14 cellular contexts compared by ENCODE assay signal in genomic region chr14:104359969-104360442, GRCh38.
"Had no signal": no experiment of that assay in that cellular context is flagged by ENCODE, and none has a peak within 500 bp of the region (broad histone marks: within the 10 kb centered on the region; RNA-seq: fewer than 3 reads in every experiment).

No MANE protein-coding gene starts in this region.

- H3K4me3 Mint-ChIP-seq: activated naive CD8-positive, alpha-beta T cell; neural crest cell had no signal

- H3K9me3 Mint-ChIP-seq: neural crest cell had no signal

- ATAC-seq: heart left ventricle, left lung, pancreas had no signal

- H3K36me3 Mint-ChIP-seq: activated naive CD8-positive, alpha-beta T cell had no signal

- H3K4me1 ChIP-seq: breast epithelium, left lung, pancreas, SJSA1, thyroid gland had no signal

- H3K27me3 ChIP-seq: pancreas, SJSA1, thyroid gland had no signal

- H3K36me3 ChIP-seq: breast epithelium, heart left ventricle, left lung, pancreas, SJSA1, thyroid gland had no signal

- H3K4me3 ChIP-seq: breast epithelium, heart left ventricle, left lung, pancreas, SJSA1, thyroid gland had no signal

- H3K9me3 ChIP-seq: breast epithelium, left lung, pancreas, SJSA1, thyroid gland had no signal

- DNase-seq: activated CD4-positive, alpha-beta T cell treated with anti-CD3 and anti-CD28 coated beads, Interleukin-2, amount 50 U/mL, for 48 hours; activated CD4-positive, CD25-positive, alpha-beta regulatory T cell treated with anti-CD3 and anti-CD28 coated beads, Interleukin-2, amount 50 U/mL, for 72 hours; foreskin melanocyte; mesendoderm; small intestine; T-helper 9 cell; thyroid gland had no signal

- H3K27me3 Mint-ChIP-seq: activated naive CD8-positive, alpha-beta T cell had no signal

- H3K4me1 Mint-ChIP-seq: neural crest cell had no signal

- H3K27ac ChIP-seq: breast epithelium, heart left ventricle, left lung, pancreas, SJSA1, thyroid gland had no signal

- H3K27ac Mint-ChIP-seq: activated naive CD8-positive, alpha-beta T cell had no signal
